17 cellular contexts compared by ENCODE assay signal in the genomic region with DNA sequence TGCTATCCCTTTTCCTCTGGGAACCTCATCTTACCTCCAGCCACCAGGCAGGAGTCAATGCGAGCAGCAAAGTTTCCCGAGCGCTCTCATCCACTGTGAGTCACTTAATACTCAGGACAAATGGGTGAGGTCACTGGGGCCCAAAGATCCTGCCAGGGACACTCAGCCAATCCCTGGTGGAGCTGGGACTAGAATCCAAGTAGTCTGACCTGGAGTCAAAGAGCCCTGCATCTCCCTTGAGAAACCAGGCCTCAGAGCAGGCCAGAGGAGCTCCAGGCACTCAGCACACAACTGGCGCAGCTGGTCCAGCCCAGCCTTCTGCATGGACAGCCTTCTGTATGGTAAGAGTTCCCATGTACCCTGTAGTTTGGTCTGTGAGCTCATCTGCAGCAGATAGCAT.
DNase-seq lines count a peak whose midpoint lies in the region; ATAC-seq and TF ChIP-seq lines count a peak whose summit lies in the region.
"Had no signal": no experiment of that assay in that cellular context is flagged by ENCODE, and none has a peak within 500 bp of the region (broad histone marks: within the 10 kb centered on the region; RNA-seq: fewer than 3 reads in every experiment).

No MANE protein-coding gene starts in this region.

- H3K79me2 ChIP-seq in GM23248 (ENCODE audit: insufficient read depth), result peaks cover 11% of the 10 kb centered on the region; the same call in 1 of the 2 replicates

- ATAC-seq in foreskin keratinocyte (peak; percentile 59), upper lobe of left lung (ENCODE audit: low FRiP score in 2 of 2) (no peak)
- ATAC-seq: gastrocnemius medialis, HCT116, pancreas had no signal

- intact Hi-C loops in esophagus muscularis mucosa (cut with DNase I), result no loop called here

- no peaks in the 10 kb centered on the region for H3K9me3 ChIP-seq in GM23248 (ENCODE audit: low read depth)
- H3K9me3 ChIP-seq in adipocyte (ENCODE audit: control insufficient read depth, low read length), result no peaks in the 10 kb centered on the region
- no peaks in the 10 kb centered on the region for H3K9me3 ChIP-seq in upper lobe of left lung
- H3K9me3 ChIP-seq in esophagus muscularis mucosa, result no peaks in the 10 kb centered on the region
- H3K9me3 ChIP-seq: gastrocnemius medialis, pancreas, stomach had no signal

- peaks cover 5% of the 10 kb centered on the region; the same call in 1 of the 2 replicates for H3F3A ChIP-seq in GM23248 (ENCODE audit: insufficient read depth)

- H3K4me3 ChIP-seq in GM23248 (no peak overlapping the region), adipocyte (ENCODE audit: low read length) (no peak overlapping the region), upper lobe of left lung (no peak overlapping the region), esophagus muscularis mucosa (no peak overlapping the region)
- H3K4me3 ChIP-seq: gastrocnemius medialis, pancreas, stomach had no signal

- H3K27me3 ChIP-seq in GM23248 (replicated peaks; ENCODE audit: insufficient read depth) (no peaks in the 10 kb centered on the region), adipocyte (replicated peaks; ENCODE audit: control insufficient read depth, insufficient read depth, low read length) (no peaks in the 10 kb centered on the region), foreskin keratinocyte (no peaks in the 10 kb centered on the region), upper lobe of left lung (no peaks in the 10 kb centered on the region), esophagus muscularis mucosa (no peaks in the 10 kb centered on the region)
- H3K27me3 ChIP-seq: gastrocnemius medialis, pancreas had no signal

- WGBS in GM23248 (ENCODE audit: low coverage in 1 of 2, low lambda C conversion rate in 2 of 2, missing lambda C conversion rate in 2 of 2), 2 experiments, result 26 to 33% methylated on average over 4 of the region's 4 CpGs
- WGBS in upper lobe of left lung, 2 donors, result 93 to 100% methylated on average over 4 of the region's 4 CpGs
- WGBS in esophagus muscularis mucosa, result 94% methylated on average over 3 of the region's 4 CpGs

- H3K36me3 ChIP-seq in GM23248 (ENCODE audit: low read depth) (peaks cover 12% of the 10 kb centered on the region; the same call in 1 of the 2 replicates), adipocyte (ENCODE audit: control insufficient read depth, insufficient read depth, low read length, severe bottlenecking) (peaks cover 8% of the 10 kb centered on the region), upper lobe of left lung (no peaks in the 10 kb centered on the region), esophagus muscularis mucosa (peaks cover 0 to 5% (median 0%) of the 10 kb centered on the region in 4 donors)
- H3K36me3 ChIP-seq: gastrocnemius medialis, pancreas, stomach had no signal

- H3K27ac ChIP-seq in GM23248, result no peak overlapping the region
- no peak overlapping the region for H3K27ac ChIP-seq in foreskin keratinocyte
- no peak overlapping the region for H3K27ac ChIP-seq in upper lobe of left lung
- no peak overlapping the region for H3K27ac ChIP-seq in esophagus muscularis mucosa (replicated peaks in 1 of 4)
- H3K27ac ChIP-seq: gastrocnemius medialis, HL-60, pancreas, stomach had no signal

- TF ChIP-seq CTCF in foreskin keratinocyte (conservative IDR thresholded peaks at IDR 0.05) (no peak), upper lobe of left lung (IDR thresholded peaks at IDR 0.05) (no peak), esophagus muscularis mucosa (IDR thresholded peaks at IDR 0.05) (no peak)

- no peak for TF ChIP-seq POLR2A in upper lobe of left lung (IDR thresholded peaks at IDR 0.05)
- no peak for TF ChIP-seq POLR2A in esophagus muscularis mucosa (IDR thresholded peaks at IDR 0.05; ENCODE audit: low read depth)

- TF ChIP-seq EP300 in upper lobe of left lung (IDR thresholded peaks at IDR 0.05) (no peak), esophagus muscularis mucosa (IDR thresholded peaks at IDR 0.05) (no peak)

- no peak overlapping the region for H2AFZ ChIP-seq in GM23248

- H3K4me1 ChIP-seq in GM23248 (ENCODE audit: insufficient read depth), result peaks cover 14% of the 10 kb centered on the region
- H3K4me1 ChIP-seq in adipocyte (ENCODE audit: control insufficient read depth, insufficient read depth, low read length), result peaks cover 11% of the 10 kb centered on the region
- no peaks in the 10 kb centered on the region for H3K4me1 ChIP-seq in foreskin keratinocyte
- H3K4me1 ChIP-seq in upper lobe of left lung, result no peaks in the 10 kb centered on the region
- H3K4me1 ChIP-seq in esophagus muscularis mucosa, result no peaks in the 10 kb centered on the region
- H3K4me1 ChIP-seq: gastrocnemius medialis, pancreas had no signal

- H3K9ac ChIP-seq in GM23248, result no peak overlapping the region
- no peak overlapping the region for H3K9ac ChIP-seq in adipocyte (ENCODE audit: low read length)

- peak; percentile 92 for DNase-seq in AG08395 (ENCODE audit: low spot score)
- DNase-seq in GM23248, result peak; percentile 91
- DNase-seq in adipocyte (ENCODE audit: low read depth), result peak; percentile 25
- DNase-seq in foreskin keratinocyte, result peak in 1 of 2 donors; percentile 31
- no peak for DNase-seq in cerebellar nuclear complex (lab: John Stamatoyannopoulos, UW)
- no peak for DNase-seq in upper lobe of left lung
- DNase-seq in NCI-H524 treated with DMSO at 0.1 percent for 48 hours (lab: John Stamatoyannopoulos, UW), result no peak
- DNase-seq in esophagus muscularis mucosa (ENCODE audit: extremely low spot score), result no peak
- DNase-seq: activated CD4-positive, alpha-beta T cell treated with anti-CD3 and anti-CD28 coated beads, Interleukin-2, amount 10 ng/mL, durations not matched to agents 7 days and 5 days; anterior cingulate cortex; gastrocnemius medialis; Karpas-422; NCI-H510A had no signal

- peaks cover 5% of the 10 kb centered on the region; the same call in 1 of the 2 replicates for H4K20me1 ChIP-seq in GM23248 (ENCODE audit: insufficient read depth)

- in situ Hi-C loops in GM23248 (cut with MboI), result no loop called here

- H3K9me2 ChIP-seq in GM23248 (ENCODE audit: insufficient read depth), result no peaks in the 10 kb centered on the region

- peak overlapping the region; percentile 3 for H3K4me2 ChIP-seq in GM23248 (ENCODE audit: unreplicated experiment)

Comparison
In these comparisons a context has a peak if more than half of its experiments do, and no peak if none do; other contexts are left out.
1. DNase-seq: peak in AG08395 (single experiment), GM23248 (single experiment) and adipocyte (single experiment); none in cerebellar nuclear complex (0 of 2), upper lobe of left lung (0 of 2), NCI-H524 treated with DMSO at 0.1 percent for 48 hours (single experiment) and esophagus muscularis mucosa (single experiment).